Comparison of ENCODE assay signal across 8 cellular contexts in genomic region chr4:83454626-83455025, GRCh38. TPM values are rescaled to one million over a fixed set of nuclear protein-coding genes. Genes with fewer than 3 reads are reported as not detected.
A peak's percentile ranks its signal among the peaks of the same experiment; 100 is the strongest.
DNase-seq lines count a peak whose midpoint lies in the region; ATAC-seq and TF ChIP-seq lines count a peak whose summit lies in the region.

No MANE protein-coding gene starts in this region.

- H3K4me3 Mint-ChIP-seq in brain, result peak overlapping the region; percentile 100

- H3K9ac ChIP-seq in HUES64 (ENCODE audit: low read depth, low read length), result peak overlapping the region; percentile 94

- in situ Hi-C loops in transverse colon (cut with MboI; ENCODE audit: low pct_ligation_motif_present in 1 of 4, low pct_unique_long_range_greater_than_20kb in 1 of 4, low sequenced_read_pairs in 3 of 4), result loop anchor here in 2 of 4 donors (10.0 to 25.0 kb wide), 3 partner anchors 170 to 592 kb away; partner anchors contain the start of genes COPS4 (in 1 of the 2) and COQ2 (in 1 of the 2)

- peaks cover 43% of the 10 kb centered on the region for H3K36me3 Mint-ChIP-seq in brain

- H3K4me1 ChIP-seq in A673 (ENCODE audit: insufficient read depth, low read length, poor library complexity, severe bottlenecking) (no peaks in the 10 kb centered on the region), HUES64 (ENCODE audit: insufficient read depth, low read length) (peaks cover 4% of the 10 kb centered on the region; the same call in 1 of the 2 replicates), right lobe of liver (peaks cover 0 to 11% (median 4%) of the 10 kb centered on the region in 4 donors), transverse colon (peaks cover 0 to 29% (median 22%) of the 10 kb centered on the region in 4 donors)

- H3K27me3 Mint-ChIP-seq in brain, result peaks cover 16% of the 10 kb centered on the region

- intact Hi-C loops in A673 (cut with micrococcal nuclease; ENCODE audit: unreplicated experiment) (no loop called here), right lobe of liver (cut with DNase I) (no loop called here), transverse colon (cut with DNase I; ENCODE audit: low total_unique reads) (no loop called here)

- CTCF ChIA-PET in A673 (lab: Charles Lee), result no interaction called here

- TF ChIP-seq CTCF in A673 (conservative IDR thresholded peaks at IDR 0.05; ENCODE audit: low read depth, low read length) (no peak), brain (conservative IDR thresholded peaks at IDR 0.05) (no peak), right lobe of liver (IDR thresholded peaks at IDR 0.05) (no peak), transverse colon (IDR thresholded peaks at IDR 0.05) (no peak)

- no TSS peak for BruUV-seq in A673 (replicated peaks; lab: Mats Ljungman, UMichigan)

- DNase-seq in A673 (ENCODE audit: low spot score) (peak; percentile 1), right lobe of liver (no peak), transverse colon (no peak), SHP77 treated with DMSO at 0.1 percent for 48 hours (lab: John Stamatoyannopoulos, UW) (no peak)

- H3K9me3 ChIP-seq in A673 (ENCODE audit: low read depth, low read length, poor library complexity, severe bottlenecking) (no peaks in the 10 kb centered on the region), HUES64 (ENCODE audit: insufficient read depth, low read depth, low read length) (no peaks in the 10 kb centered on the region), right lobe of liver (no peaks in the 10 kb centered on the region), transverse colon (no peaks in the 10 kb centered on the region)

- WGBS in HUES64, result 87% methylated on average over 7 of the region's 7 CpGs
- WGBS in right lobe of liver (ENCODE audit: insufficient coverage, low coverage, low lambda C conversion rate, missing lambda C conversion rate), result 41% methylated on average over 7 of the region's 7 CpGs
- 0 to 24% methylated on average over 1 to 7 of the region's 7 CpGs for WGBS in transverse colon (ENCODE audit: low coverage in 1 of 2), 2 donors

- no peak for TF ChIP-seq EP300 in transverse colon (IDR thresholded peaks at IDR 0.05; ENCODE audit: low read depth)

- POLR2A ChIA-PET in A673 (lab: Charles Lee; ENCODE audit: low non-redundant PET), result no interaction called here

- H3K4me3 ChIP-seq in A673 (ENCODE audit: low read depth, low read length, poor library complexity, severe bottlenecking) (peak overlapping the region; percentile 78), HUES64 (ENCODE audit: low read length) (peak overlapping the region; percentile 92), right lobe of liver (peak overlapping the region; percentile 72 to 75 (median 75)), transverse colon (peak overlapping the region; percentile 66 to 88 (median 74))

- H3K27me3 ChIP-seq in A673 (replicated peaks; ENCODE audit: insufficient read depth, low read depth, low read length, poor library complexity) (no peaks in the 10 kb centered on the region), HUES64 (ENCODE audit: insufficient read depth, low read length) (no peaks in the 10 kb centered on the region), right lobe of liver (no peaks in the 10 kb centered on the region), transverse colon (no peaks in the 10 kb centered on the region)

- H3K27ac ChIP-seq in A673 (ENCODE audit: low read depth, low read length, poor library complexity, severe bottlenecking), result peak overlapping the region; percentile 89
- H3K27ac ChIP-seq in HUES64 (ENCODE audit: low read depth, low read length), result no peak overlapping the region
- peak overlapping the region; percentile 93 to 94 (median 93) for H3K27ac ChIP-seq in right lobe of liver
- peak overlapping the region; percentile 95 to 98 (median 96) for H3K27ac ChIP-seq in transverse colon

- peak overlapping the region; percentile 99 to 100 (median 100) for H3K27ac Mint-ChIP-seq in brain

- H3K4me1 Mint-ChIP-seq in brain, result peaks cover 53% of the 10 kb centered on the region

- no peak for ATAC-seq in right lobe of liver
- ATAC-seq in HG03432 (IDR thresholded peaks at IDR 0.05; ENCODE audit: unreplicated experiment), result no peak
- ATAC-seq in HG02885 (IDR thresholded peaks at IDR 0.05; ENCODE audit: poor library complexity, unreplicated experiment), result no peak

- H3K36me3 ChIP-seq in A673 (ENCODE audit: insufficient read depth, low read length, poor library complexity, severe bottlenecking), result peaks cover 3% of the 10 kb centered on the region
- H3K36me3 ChIP-seq in HUES64 (ENCODE audit: insufficient read depth, low read length), result peaks cover 46% of the 10 kb centered on the region
- peaks cover 0 to 29% (median under 1%) of the 10 kb centered on the region in 4 donors for H3K36me3 ChIP-seq in right lobe of liver
- peaks cover 0 to 16% (median 5%) of the 10 kb centered on the region in 4 donors for H3K36me3 ChIP-seq in transverse colon

- peaks cover 0 to 5% (median 0%) of the 10 kb centered on the region in 5 experiments for H3K9me3 Mint-ChIP-seq in brain

- no peak for TF ChIP-seq POLR2A in right lobe of liver (IDR thresholded peaks at IDR 0.05)
- no peak for TF ChIP-seq POLR2A in transverse colon (IDR thresholded peaks at IDR 0.05)

RNA-seq across cellular contexts. Expression of gene HELQ, which starts 1.0 kb away (rescaled TPM):
- total RNA-seq in A673 (2021) (6.6 and 11.5 TPM in 2 replicates), right lobe of liver (1 to 10 TPM; 5.6 to 8.0 (median 7.5) TPM), transverse colon (10 to 100 TPM in 2 of 4 donors, 1 to 10 TPM in 2; 2.6 to 19.1 (median 7.4) TPM)
- polyA plus RNA-seq in HUES64 (2013, experiment 1 of 2), result 6.5 TPM
- 7.2 TPM for polyA plus RNA-seq in HUES64 (2013, experiment 2 of 2)
- 4.4 TPM for polyA plus RNA-seq in brain (ENCODE audit: insufficient read depth, low read depth, low replicate concordance)

RNA-seq across cellular contexts. Expression of gene MRPS18C, which starts 1.2 kb away (rescaled TPM):
- total RNA-seq in A673 (2021) (49.4 and 51.4 TPM in 2 replicates), right lobe of liver (10 to 100 TPM; 22.4 to 29.1 (median 24.1) TPM), transverse colon (10 to 100 TPM; 10.7 to 32.2 (median 16.5) TPM)
- polyA plus RNA-seq in HUES64 (2013, experiment 1 of 2), result 72.0 TPM
- polyA plus RNA-seq in HUES64 (2013, experiment 2 of 2), result 71.6 TPM
- polyA plus RNA-seq in brain (ENCODE audit: insufficient read depth, low read depth, low replicate concordance), result 27.6 TPM

RNA-seq across cellular contexts. Expression of gene ABRAXAS1, which starts 30.3 kb away (rescaled TPM):
- total RNA-seq in A673 (2021) (17.6 and 19.9 TPM in 2 replicates), right lobe of liver (1 to 10 TPM; 1.6 to 3.3 (median 2.6) TPM), transverse colon (10 to 100 TPM in 2 of 4 donors, 1 to 10 TPM in 2; 5.0 to 12.4 (median 9.7) TPM)
- polyA plus RNA-seq in HUES64 (2013, experiment 1 of 2), result 21.6 TPM
- polyA plus RNA-seq in HUES64 (2013, experiment 2 of 2), result 30.4 TPM
- polyA plus RNA-seq in brain (ENCODE audit: insufficient read depth, low read depth, low replicate concordance), result 2.3 TPM
